In the genomic region with DNA sequence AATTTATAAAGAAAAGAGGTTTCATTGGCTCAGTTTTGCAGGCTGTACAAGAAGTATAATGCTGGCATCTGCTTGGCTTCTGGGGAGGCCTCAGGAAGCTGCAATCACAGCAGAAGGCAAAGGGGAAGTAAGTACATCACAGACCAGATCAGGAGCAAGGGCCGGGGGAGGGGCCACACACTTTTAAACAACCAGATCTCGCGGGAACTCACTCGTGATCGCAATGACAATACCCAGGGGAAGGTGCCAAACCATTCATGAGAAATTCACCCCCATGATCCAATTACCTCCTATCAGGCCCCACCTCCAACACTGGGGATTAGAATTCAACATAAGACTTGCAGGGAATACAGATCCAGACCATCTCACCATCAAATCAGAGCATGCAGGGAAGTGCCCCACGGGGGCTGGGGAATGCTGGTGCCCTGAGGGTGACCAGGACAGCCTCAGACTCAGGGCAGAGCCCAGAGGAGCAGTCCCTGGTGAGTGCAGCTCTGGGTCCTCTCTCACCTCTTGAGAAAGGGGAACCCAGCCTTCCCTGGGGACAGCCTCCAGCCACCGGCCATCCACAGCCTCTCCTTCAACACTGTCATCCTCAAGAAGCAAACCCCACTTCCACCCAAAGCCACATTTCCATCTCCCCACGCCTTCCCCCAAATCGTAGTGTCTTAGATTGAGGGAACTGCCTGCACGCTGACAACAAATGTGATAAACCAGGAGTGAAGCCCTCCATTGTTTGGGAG, we compare ENCODE assay signal across 25 cellular contexts.
DNase-seq lines count a peak whose midpoint lies in the region; ATAC-seq, FAIRE-seq and TF ChIP-seq lines count a peak whose summit lies in the region.
"Had no signal": no experiment of that assay in that cellular context is flagged by ENCODE, and none has a peak within 500 bp of the region (broad histone marks: within the 10 kb centered on the region; RNA-seq: fewer than 3 reads in every experiment).

No MANE protein-coding gene starts in this region.

- no peak overlapping the region for H4K8ac ChIP-seq in mesendoderm (ENCODE audit: low read depth, low read length)

- no peak overlapping the region for H3K4ac ChIP-seq in mesendoderm (ENCODE audit: low read depth, low read length)

- no peak overlapping the region for H2BK15ac ChIP-seq in mesendoderm (replicated peaks; ENCODE audit: low read depth)

- no peak overlapping the region for H3K23ac ChIP-seq in mesendoderm (ENCODE audit: low read length)

- H2BK120ac ChIP-seq in mesendoderm (ENCODE audit: low read depth, low read length): no peak overlapping the region

- no peaks in the 10 kb centered on the region for H3K79me2 ChIP-seq in mesendoderm (ENCODE audit: control insufficient read depth, insufficient read depth, low read length)

- WGBS in mesendoderm (ENCODE audit: extremely low coverage, insufficient coverage, low lambda C conversion rate): no CpG with 5 or more reads among the region's 10 CpGs

- H4K5ac ChIP-seq in mesendoderm (ENCODE audit: low read length): no peak overlapping the region

- H3K18ac ChIP-seq in mesendoderm (ENCODE audit: low read length): no peak overlapping the region

- no peak for FAIRE-seq in D721Med (lab: Jason Lieb, UNC)

- TF ChIP-seq CTCF in RWPE2 (IDR thresholded peaks at IDR 0.05; ENCODE audit: poor library complexity, severe bottlenecking): no peak
- TF ChIP-seq CTCF in upper lobe of right lung (IDR thresholded peaks at IDR 0.05): no peak
- TF ChIP-seq CTCF in D721Med (IDR thresholded peaks at IDR 0.05; ENCODE audit: insufficient read depth, missing control alignments): no peak

- no peak overlapping the region for H3K9ac ChIP-seq in mesendoderm (ENCODE audit: low read length)

- intact Hi-C loops in upper lobe of right lung (cut with DNase I): no loop called here

- ATAC-seq in RWPE2 (ENCODE audit: low read depth) (no peak), upper lobe of right lung (peak; percentile 17), HG03571 (IDR thresholded peaks at IDR 0.05; ENCODE audit: unreplicated experiment) (no peak)

- no peak overlapping the region for H3K56ac ChIP-seq in mesendoderm (ENCODE audit: low read length)

- H3K4me3 ChIP-seq in RWPE2 (ENCODE audit: severe bottlenecking) (no peak overlapping the region), mesendoderm (ENCODE audit: low read length) (no peak overlapping the region), upper lobe of right lung (no peak overlapping the region)
- H3K4me3 ChIP-seq: HAP-1 had no signal

- no peak overlapping the region for H2BK5ac ChIP-seq in mesendoderm (ENCODE audit: low read length)

- H3K9me3 ChIP-seq in RWPE2 (ENCODE audit: severe bottlenecking) (no peaks in the 10 kb centered on the region), upper lobe of right lung (no peaks in the 10 kb centered on the region)
- H3K9me3 ChIP-seq: BE2C, HAP-1 had no signal

- H3K4me1 ChIP-seq in RWPE2 (ENCODE audit: insufficient read depth, poor library complexity, severe bottlenecking) (no peaks in the 10 kb centered on the region), mesendoderm (ENCODE audit: control insufficient read depth, low read depth, low read length) (no peaks in the 10 kb centered on the region), upper lobe of right lung (no peaks in the 10 kb centered on the region)
- H3K4me1 ChIP-seq: HAP-1 had no signal

- H3K36me3 ChIP-seq in RWPE2 (ENCODE audit: low read depth) (no peaks in the 10 kb centered on the region), mesendoderm (ENCODE audit: control insufficient read depth, insufficient read depth, low read length) (no peaks in the 10 kb centered on the region), upper lobe of right lung (no peaks in the 10 kb centered on the region)
- H3K36me3 ChIP-seq: BE2C, HAP-1 had no signal

- peak; percentile 53 for DNase-seq in activated effector memory CD4-positive, alpha-beta T cell treated with anti-CD3 and anti-CD28 coated beads, Interleukin-2, amount 50 U/mL, for 16 hours
- no peak for DNase-seq in activated effector memory CD4-positive, alpha-beta T cell treated with Interleukin-2 at 50 U/mL for 16 hours
- DNase-seq in RWPE2 (ENCODE audit: low spot score): peak; percentile 64
- DNase-seq in mesendoderm: peak; percentile 40
- DNase-seq in upper lobe of right lung: peak; percentile 44
- DNase-seq in D721Med (ENCODE audit: insufficient read length, low spot score): no peak
- DNase-seq in RKO (ENCODE audit: low spot score): no peak
- DNase-seq: 8988T, ACHN, BE2C, Calu3, DMS153, DND-41, HFFc6, Kasumi-1, NCI-H1105, NCI-H146, NCI-H1930, NCI-H2107, NCI-H446, NCI-H524 treated with DMSO at 0.1 percent for 48 hours, SHP77 treated with DMSO at 0.1 percent for 48 hours had no signal

- H2AK5ac ChIP-seq in mesendoderm (ENCODE audit: low read length): no peak overlapping the region

- H3K27me3 ChIP-seq in RWPE2 (ENCODE audit: insufficient read depth, poor library complexity, severe bottlenecking): peaks cover 6% of the 10 kb centered on the region
- H3K27me3 ChIP-seq in mesendoderm (ENCODE audit: insufficient read depth, low read length, poor library complexity): no peaks in the 10 kb centered on the region
- peaks cover 29% of the 10 kb centered on the region for H3K27me3 ChIP-seq in upper lobe of right lung
- H3K27me3 ChIP-seq: BE2C had no signal

- no peak overlapping the region for H3K27ac ChIP-seq in RWPE2 (ENCODE audit: poor library complexity, severe bottlenecking)
- no peak overlapping the region for H3K27ac ChIP-seq in mesendoderm (ENCODE audit: low read depth, low read length)
- no peak overlapping the region for H3K27ac ChIP-seq in upper lobe of right lung
- H3K27ac ChIP-seq: RWPE1 had no signal

- H3K4me2 ChIP-seq in mesendoderm (ENCODE audit: low read length): no peak overlapping the region

- H3K79me1 ChIP-seq in mesendoderm (ENCODE audit: low read length): no peaks in the 10 kb centered on the region

Comparison
In these comparisons a context has a peak if more than half of its experiments do, and no peak if none do; other contexts are left out.
1. DNase-seq: peak in activated effector memory CD4-positive, alpha-beta T cell treated with anti-CD3 and anti-CD28 coated beads, Interleukin-2, amount 50 U/mL, for 16 hours (single experiment), RWPE2 (single experiment), mesendoderm (single experiment) and upper lobe of right lung (single experiment); none in activated effector memory CD4-positive, alpha-beta T cell treated with Interleukin-2 at 50 U/mL for 16 hours (single experiment), D721Med (single experiment) and RKO (single experiment).